13 cellular contexts compared by ENCODE assay signal in the genomic region with DNA sequence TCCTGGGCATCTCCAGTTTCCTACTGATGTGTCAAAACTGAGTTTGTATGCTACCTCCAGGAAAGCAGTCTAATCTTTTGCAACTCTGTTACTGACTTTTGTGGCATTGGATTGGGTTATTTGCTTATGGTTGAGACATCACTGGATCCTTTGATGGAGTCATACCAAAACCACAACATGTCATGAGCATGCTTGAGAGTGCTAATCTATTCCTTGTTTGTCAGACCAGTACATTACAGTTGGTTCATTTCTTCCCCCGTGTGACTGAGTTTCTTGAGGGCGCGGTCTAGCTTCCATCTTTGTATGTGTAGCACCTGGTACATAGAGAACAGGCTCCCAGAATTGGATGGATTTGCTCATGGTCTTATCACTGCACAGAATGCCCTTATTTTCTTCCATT. TPM values are rescaled to one million over a fixed set of nuclear protein-coding genes. Genes with fewer than 3 reads are reported as not detected.
A peak's percentile ranks its signal among the peaks of the same experiment; 100 is the strongest.
DNase-seq lines count a peak whose midpoint lies in the region; ATAC-seq, FAIRE-seq and TF ChIP-seq lines count a peak whose summit lies in the region.
"Had no signal": no experiment of that assay in that cellular context is flagged by ENCODE, and none has a peak within 500 bp of the region (broad histone marks: within the 10 kb centered on the region; RNA-seq: fewer than 3 reads in every experiment).

No MANE protein-coding gene starts in this region.

- TF ChIP-seq CTCF in astrocyte (IDR thresholded peaks at IDR 0.05; ENCODE audit: insufficient read depth, low read depth, low read length) (no peak), testis (IDR thresholded peaks at IDR 0.05) (no peak)

- no peak overlapping the region for H2AFZ ChIP-seq in astrocyte (ENCODE audit: low read depth, low read length)

- no peak overlapping the region for H3K4me2 ChIP-seq in astrocyte (ENCODE audit: low read length)

- H3K27me3 ChIP-seq in astrocyte (ENCODE audit: insufficient read depth, low read length) (no peaks in the 10 kb centered on the region), testis (no peaks in the 10 kb centered on the region)
- H3K27me3 ChIP-seq: esophagus muscularis mucosa, thyroid gland had no signal

- no peaks in the 10 kb centered on the region for H3K27me3 Mint-ChIP-seq in astrocyte (ENCODE audit: low read depth, unreplicated experiment)

- no peak overlapping the region for H3K4me3 ChIP-seq in astrocyte (ENCODE audit: insufficient read depth, low read depth, low read length)
- H3K4me3 ChIP-seq in testis: no peak overlapping the region
- H3K4me3 ChIP-seq: esophagus muscularis mucosa, thyroid gland had no signal

- H3K27ac Mint-ChIP-seq in astrocyte (ENCODE audit: unreplicated experiment): peak overlapping the region; percentile 4

- no peaks in the 10 kb centered on the region for H3K79me2 ChIP-seq in astrocyte (ENCODE audit: insufficient read depth, low read length)

- WGBS in testis, 2 donors: 74 to 91% methylated on average over 3 of the region's 3 CpGs

- peak; percentile 72 for ATAC-seq in HG03469 (IDR thresholded peaks at IDR 0.05; ENCODE audit: unreplicated experiment)

- H3K9me3 ChIP-seq in astrocyte (ENCODE audit: insufficient read depth, low read depth, low read length): no peaks in the 10 kb centered on the region
- H3K9me3 ChIP-seq in testis: no peaks in the 10 kb centered on the region
- H3K9me3 ChIP-seq: esophagus muscularis mucosa, thyroid gland had no signal

- DNase-seq in stimulated activated CD4-positive, alpha-beta T cell treated with anti-CD3 and anti-CD28 coated beads, Interleukin-1b, Interleukin-23, amount 100 ng/mL, for 48 hours: peak; percentile 60
- DNase-seq in stimulated activated CD4-positive, alpha-beta T cell treated with anti-CD3 and anti-CD28 coated beads, Interleukin-12 subunit alpha, Interleukin-12 subunit beta, amount 100 ng/mL, for 4 hours: no peak
- DNase-seq in astrocyte (ENCODE audit: low read depth) (peak; percentile 31), testis (no peak), 8988T (no peak), NCI-H1436 (lab: John Stamatoyannopoulos, UW) (no peak), NCI-H187 (lab: John Stamatoyannopoulos, UW) (no peak)
- DNase-seq: DMS 273 treated with DMSO at 0.1 percent for 48 hours, NCI-H510A treated with DMSO at 0.1 percent for 48 hours, thyroid gland had no signal

- no peak overlapping the region for H3K9ac ChIP-seq in astrocyte (ENCODE audit: low read length)

- H3K36me3 Mint-ChIP-seq in astrocyte (ENCODE audit: low read depth, unreplicated experiment): peaks cover 6% of the 10 kb centered on the region

- H3K27ac ChIP-seq in astrocyte (ENCODE audit: low read depth, low read length): no peak overlapping the region
- H3K27ac ChIP-seq in testis: no peak overlapping the region
- H3K27ac ChIP-seq: esophagus muscularis mucosa, thyroid gland had no signal

- no peaks in the 10 kb centered on the region for H4K20me1 ChIP-seq in astrocyte (ENCODE audit: insufficient read depth, low read length)

- intact Hi-C loops in testis (cut with DNase I; ENCODE audit: low total_unique reads): no loop called here

- no peak overlapping the region for H3K4me3 Mint-ChIP-seq in astrocyte (ENCODE audit: unreplicated experiment)

- no peaks in the 10 kb centered on the region for H3K36me3 ChIP-seq in astrocyte (ENCODE audit: insufficient read depth, low read length)
- no peaks in the 10 kb centered on the region for H3K36me3 ChIP-seq in testis (ENCODE audit: low read depth, missing control alignments)
- H3K36me3 ChIP-seq: thyroid gland had no signal

- H3K9me3 Mint-ChIP-seq in astrocyte (ENCODE audit: unreplicated experiment): no peaks in the 10 kb centered on the region

- no peak for TF ChIP-seq POLR2A in testis (IDR thresholded peaks at IDR 0.05)

- H3K4me1 ChIP-seq in astrocyte (ENCODE audit: insufficient read depth, low read length) (no peaks in the 10 kb centered on the region), testis (no peaks in the 10 kb centered on the region)
- H3K4me1 ChIP-seq: esophagus muscularis mucosa, thyroid gland had no signal

- no peak for FAIRE-seq in astrocyte (lab: Jason Lieb, UNC)

- peaks cover 5% of the 10 kb centered on the region for H3K4me1 Mint-ChIP-seq in astrocyte (ENCODE audit: low read depth, unreplicated experiment)

RNA-seq across cellular contexts. Expression of a gene that starts 43.2 kb away (rescaled TPM):
- 79.3 and 87.3 TPM in 2 replicates for total RNA-seq in astrocyte
- total RNA-seq in testis: 10 to 100 TPM; 49.1 to 54.2 TPM
- polyA plus RNA-seq in testis (ENCODE audit: insufficient read depth, low read depth, low replicate concordance): 63.4 TPM

RNA-seq across cellular contexts. Expression of a gene that starts 43.8 kb away (rescaled TPM):
- total RNA-seq in astrocyte: not detected in 2 replicates
- 1 to 10 TPM; 3.5 to 4.1 TPM for total RNA-seq in testis
- 5.0 TPM for polyA plus RNA-seq in testis (ENCODE audit: insufficient read depth, low read depth, low replicate concordance)
- total RNA-seq: esophagus muscularis mucosa, osteocyte had no signal

RNA-seq across cellular contexts. Expression of a gene that starts 53.6 kb away (rescaled TPM):
- total RNA-seq in astrocyte (6.4 and 6.7 TPM in 2 replicates), testis (1 to 10 TPM; 4.0 to 6.7 TPM)
- polyA plus RNA-seq in testis (ENCODE audit: insufficient read depth, low read depth, low replicate concordance): 5.6 TPM

Comparison
In these comparisons a context has a peak if more than half of its experiments do, and no peak if none do; other contexts are left out.
1. DNase-seq: peak in stimulated activated CD4-positive, alpha-beta T cell treated with anti-CD3 and anti-CD28 coated beads, Interleukin-1b, Interleukin-23, amount 100 ng/mL, for 48 hours (single experiment) and astrocyte (single experiment); none in stimulated activated CD4-positive, alpha-beta T cell treated with anti-CD3 and anti-CD28 coated beads, Interleukin-12 subunit alpha, Interleukin-12 subunit beta, amount 100 ng/mL, for 4 hours (single experiment), testis (single experiment), 8988T (single experiment), NCI-H1436 (single experiment) and NCI-H187 (0 of 2).